Comparison of ENCODE assay signal across 10 cellular contexts in genomic region chr3:141406265-141406664, GRCh38. TPM values are rescaled to one million over a fixed set of nuclear protein-coding genes. Genes with fewer than 3 reads are reported as not detected.
DNase-seq lines count a peak whose midpoint lies in the region; ATAC-seq and TF ChIP-seq lines count a peak whose summit lies in the region.
"Had no signal": no experiment of that assay in that cellular context is flagged by ENCODE, and none has a peak within 500 bp of the region (broad histone marks: within the 10 kb centered on the region; RNA-seq: fewer than 3 reads in every experiment).

No MANE protein-coding gene starts in this region.

- H3K4me3 Mint-ChIP-seq in activated T-cell treated with anti-CD3 and anti-CD28 coated beads, Interleukin-2, amount 50 U/mL, for 72 hours = peak overlapping the region; percentile 38 to 69
- H3K4me3 Mint-ChIP-seq in type B pancreatic cell = no peak overlapping the region

- H3K36me3 Mint-ChIP-seq in activated T-cell treated with anti-CD3 and anti-CD28 coated beads, Interleukin-2, amount 50 U/mL, for 72 hours (ENCODE audit: insufficient read depth in 2 of 2) = peaks cover 17 to 20% of the 10 kb centered on the region in 2 donors
- H3K36me3 Mint-ChIP-seq in type B pancreatic cell = peaks cover 34% of the 10 kb centered on the region

- H3K9me3 Mint-ChIP-seq in activated T-cell treated with anti-CD3 and anti-CD28 coated beads, Interleukin-2, amount 50 U/mL, for 72 hours = no peaks in the 10 kb centered on the region
- no peaks in the 10 kb centered on the region for H3K9me3 Mint-ChIP-seq in type B pancreatic cell

- H3K4me3 ChIP-seq in breast epithelium (no peak overlapping the region), muscle layer of duodenum (ENCODE audit: low read depth in 1 of 2, low read length in 2 of 2) (no peak overlapping the region)
- no peak overlapping the region for H3K4me3 ChIP-seq in effector memory CD4-positive, alpha-beta T cell (ENCODE audit: insufficient read depth, low read depth, low read length, poor library complexity, severe bottlenecking)

- peak overlapping the region; percentile 99 for H3K27ac ChIP-seq in breast epithelium
- peak overlapping the region; percentile 93 for H3K27ac ChIP-seq in muscle layer of duodenum (ENCODE audit: low read length)
- no peak overlapping the region for H3K27ac ChIP-seq in effector memory CD4-positive, alpha-beta T cell (ENCODE audit: insufficient read depth, low read length, poor library complexity, severe bottlenecking)

- H3K36me3 ChIP-seq in breast epithelium = no peaks in the 10 kb centered on the region
- H3K36me3 ChIP-seq in muscle layer of duodenum (ENCODE audit: control insufficient read depth in 1 of 2, insufficient read depth in 2 of 2, low read length in 2 of 2) = peaks cover 17 to 24% of the 10 kb centered on the region in 2 donors
- peaks cover 16% of the 10 kb centered on the region for H3K36me3 ChIP-seq in effector memory CD4-positive, alpha-beta T cell (ENCODE audit: control insufficient read depth, insufficient read depth, low read length)

- intact Hi-C loops in breast epithelium (cut with DNase I; ENCODE audit: low total_unique reads) = no loop called here

- no peaks in the 10 kb centered on the region for H3K9me3 ChIP-seq in breast epithelium
- no peaks in the 10 kb centered on the region for H3K9me3 ChIP-seq in muscle layer of duodenum (ENCODE audit: control insufficient read depth in 1 of 2, low read length in 2 of 2)
- no peaks in the 10 kb centered on the region for H3K9me3 ChIP-seq in effector memory CD4-positive, alpha-beta T cell (ENCODE audit: control insufficient read depth, low read length)

- DNase-seq in activated T-cell treated with anti-CD3 and anti-CD28 coated beads, Interleukin-2, amount 50 U/mL, for 72 hours = no peak
- no peak for DNase-seq in activated T-cell treated with anti-CD3 and anti-CD28 coated beads for 4 hours
- DNase-seq in breast epithelium (ENCODE audit: low spot score in 2 of 2) = no peak
- no peak for DNase-seq in type B pancreatic cell (ENCODE audit: extremely low spot score, unreplicated experiment)
- no peak for DNase-seq in effector memory CD4-positive, alpha-beta T cell
- no peak for DNase-seq in retina
- DNase-seq in putamen (ENCODE audit: low spot score) = no peak
- DNase-seq: activated CD8-positive, alpha-beta memory T cell treated with anti-CD3 and anti-CD28 coated beads, Interleukin-2, amount 50 U/mL, for 48 hours; hippocampal formation had no signal

- H3K4me1 ChIP-seq in breast epithelium (peaks cover 9 to 21% of the 10 kb centered on the region in 2 donors), muscle layer of duodenum (ENCODE audit: control insufficient read depth in 1 of 2, insufficient read depth in 2 of 2, low read length in 2 of 2) (peaks cover 24 to 39% of the 10 kb centered on the region in 2 donors)
- H3K4me1 ChIP-seq in effector memory CD4-positive, alpha-beta T cell (ENCODE audit: control insufficient read depth, insufficient read depth, low read length, poor library complexity, severe bottlenecking) = peaks cover 27% of the 10 kb centered on the region

- ATAC-seq in activated T-cell treated with anti-CD3 and anti-CD28 coated beads, Interleukin-2, amount 50 U/mL, for 72 hours (replicated peaks in 1 of 2) = no peak

- no peak for TF ChIP-seq POLR2A in breast epithelium (IDR thresholded peaks at IDR 0.05)

- H3K27me3 ChIP-seq in breast epithelium (no peaks in the 10 kb centered on the region), muscle layer of duodenum (ENCODE audit: low read depth, low read length) (no peaks in the 10 kb centered on the region)
- no peaks in the 10 kb centered on the region for H3K27me3 ChIP-seq in effector memory CD4-positive, alpha-beta T cell (replicated peaks; ENCODE audit: control insufficient read depth, insufficient read depth, low read length, poor library complexity, severe bottlenecking)

- H3K27ac Mint-ChIP-seq in activated T-cell treated with anti-CD3 and anti-CD28 coated beads, Interleukin-2, amount 50 U/mL, for 72 hours = peak overlapping the region; percentile 45
- H3K27ac Mint-ChIP-seq in type B pancreatic cell = peak overlapping the region; percentile 20

- no peak for TF ChIP-seq CTCF in breast epithelium (IDR thresholded peaks at IDR 0.05)
- TF ChIP-seq CTCF in type B pancreatic cell (conservative IDR thresholded peaks at IDR 0.05) = no peak

- H3K27me3 Mint-ChIP-seq in activated T-cell treated with anti-CD3 and anti-CD28 coated beads, Interleukin-2, amount 50 U/mL, for 72 hours (ENCODE audit: low read depth) = no peaks in the 10 kb centered on the region
- H3K27me3 Mint-ChIP-seq in type B pancreatic cell = no peaks in the 10 kb centered on the region

- H3K4me1 Mint-ChIP-seq in activated T-cell treated with anti-CD3 and anti-CD28 coated beads, Interleukin-2, amount 50 U/mL, for 72 hours (ENCODE audit: low read depth) = peaks cover 60% of the 10 kb centered on the region
- H3K4me1 Mint-ChIP-seq in type B pancreatic cell (ENCODE audit: unreplicated experiment) = peaks cover 33% of the 10 kb centered on the region

RNA-seq across cellular contexts. Expression of gene ZBTB38, which starts 38.0 kb away (rescaled TPM):
- total RNA-seq in activated T-cell treated with anti-CD3 and anti-CD28 coated beads, Interleukin-2, amount 50 U/mL, for 72 hours = 10 to 100 TPM; 50.7 to 82.9 TPM
- total RNA-seq in breast epithelium (100 to 1,000 TPM; 126 to 238 (median 138) TPM), type B pancreatic cell (ENCODE audit: low replicate concordance) (29.4 and 35.4 TPM in 2 replicates)
